1 cellular context compared by ENCODE assay signal in the genomic region with DNA sequence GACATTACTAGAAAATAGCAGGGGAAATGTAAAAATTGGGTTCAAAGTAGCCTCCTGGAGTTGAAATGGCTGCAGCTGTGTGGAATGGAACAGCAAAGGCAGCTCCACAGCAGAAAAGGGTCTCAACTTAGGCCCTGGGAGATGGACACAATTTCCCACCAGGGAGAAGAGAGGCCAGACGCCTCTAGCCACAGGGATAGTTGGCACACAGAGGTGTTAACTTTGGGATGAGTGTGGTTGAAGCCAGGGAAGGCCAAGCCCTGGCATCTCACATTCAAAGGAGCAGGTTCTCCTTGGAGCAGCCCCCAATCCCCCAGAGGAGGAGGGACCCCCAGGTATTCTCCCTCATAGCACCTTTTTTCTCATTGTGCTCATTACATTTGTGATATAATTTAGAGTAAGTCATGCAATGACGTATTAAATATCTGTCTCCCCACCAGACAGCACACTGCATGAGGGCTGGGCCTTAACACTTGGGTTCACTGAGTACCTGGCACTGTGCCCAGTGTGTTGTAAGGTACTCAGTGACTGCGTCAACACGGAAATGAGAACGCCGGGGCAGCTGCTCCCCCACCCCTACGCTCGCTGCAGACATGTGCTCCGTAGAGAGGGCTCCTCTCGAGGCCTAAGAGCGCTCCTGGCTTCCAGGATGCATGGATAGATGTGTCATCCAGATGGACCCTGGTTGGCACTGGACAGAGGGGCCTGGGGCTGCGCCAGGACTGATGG.
A peak's percentile ranks its signal among the peaks of the same experiment; 100 is the strongest.
TF ChIP-seq lines count a peak whose summit lies in the region.

No MANE protein-coding gene starts in this region.

TF ChIP-seq in HepG2, 621 proteins besides CTCF, POLR2A, EP300 and RAD21 (continued from another document and continues in another):
- TF ChIP-seq, protein P1, sequence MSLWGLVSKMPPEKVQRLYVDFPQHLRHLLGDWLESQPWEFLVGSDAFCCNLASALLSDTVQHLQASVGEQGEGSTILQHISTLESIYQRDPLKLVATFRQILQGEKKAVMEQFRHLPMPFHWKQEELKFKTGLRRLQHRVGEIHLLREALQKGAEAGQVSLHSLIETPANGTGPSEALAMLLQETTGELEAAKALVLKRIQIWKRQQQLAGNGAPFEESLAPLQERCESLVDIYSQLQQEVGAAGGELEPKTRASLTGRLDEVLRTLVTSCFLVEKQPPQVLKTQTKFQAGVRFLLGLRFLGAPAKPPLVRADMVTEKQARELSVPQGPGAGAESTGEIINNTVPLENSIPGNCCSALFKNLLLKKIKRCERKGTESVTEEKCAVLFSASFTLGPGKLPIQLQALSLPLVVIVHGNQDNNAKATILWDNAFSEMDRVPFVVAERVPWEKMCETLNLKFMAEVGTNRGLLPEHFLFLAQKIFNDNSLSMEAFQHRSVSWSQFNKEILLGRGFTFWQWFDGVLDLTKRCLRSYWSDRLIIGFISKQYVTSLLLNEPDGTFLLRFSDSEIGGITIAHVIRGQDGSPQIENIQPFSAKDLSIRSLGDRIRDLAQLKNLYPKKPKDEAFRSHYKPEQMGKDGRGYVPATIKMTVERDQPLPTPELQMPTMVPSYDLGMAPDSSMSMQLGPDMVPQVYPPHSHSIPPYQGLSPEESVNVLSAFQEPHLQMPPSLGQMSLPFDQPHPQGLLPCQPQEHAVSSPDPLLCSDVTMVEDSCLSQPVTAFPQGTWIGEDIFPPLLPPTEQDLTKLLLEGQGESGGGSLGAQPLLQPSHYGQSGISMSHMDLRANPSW (CRISPR knock-in tag; IDR thresholded peaks at IDR 0.05; ENCODE audit: borderline replicate concordance) = no peak
- peak; percentile 86 for TF ChIP-seq ZBTB21 (CRISPR knock-in tag; IDR thresholded peaks at IDR 0.05)
- TF ChIP-seq, protein P2, sequence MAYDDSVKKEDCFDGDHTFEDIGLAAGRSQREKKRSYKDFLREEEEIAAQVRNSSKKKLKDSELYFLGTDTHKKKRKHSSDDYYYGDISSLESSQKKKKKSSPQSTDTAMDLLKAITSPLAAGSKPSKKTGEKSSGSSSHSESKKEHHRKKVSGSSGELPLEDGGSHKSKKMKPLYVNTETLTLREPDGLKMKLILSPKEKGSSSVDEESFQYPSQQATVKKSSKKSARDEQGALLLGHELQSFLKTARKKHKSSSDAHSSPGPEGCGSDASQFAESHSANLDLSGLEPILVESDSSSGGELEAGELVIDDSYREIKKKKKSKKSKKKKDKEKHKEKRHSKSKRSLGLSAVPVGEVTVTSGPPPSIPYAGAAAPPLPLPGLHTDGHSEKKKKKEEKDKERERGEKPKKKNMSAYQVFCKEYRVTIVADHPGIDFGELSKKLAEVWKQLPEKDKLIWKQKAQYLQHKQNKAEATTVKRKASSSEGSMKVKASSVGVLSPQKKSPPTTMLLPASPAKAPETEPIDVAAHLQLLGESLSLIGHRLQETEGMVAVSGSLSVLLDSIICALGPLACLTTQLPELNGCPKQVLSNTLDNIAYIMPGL (CRISPR knock-in tag; IDR thresholded peaks at IDR 0.05; ENCODE audit: borderline replicate concordance in 1 of 2, low read depth in 1 of 2) = 0 out of 4 replicates have a peak, but pooled peaks of 1 of the 2 experiments have one; percentile 9
- no peak for TF ChIP-seq NCOA2 (CRISPR knock-in tag; IDR thresholded peaks at IDR 0.05)
- TF ChIP-seq ZNF136 (CRISPR knock-in tag; IDR thresholded peaks at IDR 0.05; ENCODE audit: low read depth) = no peak
- TF ChIP-seq, protein P3, sequence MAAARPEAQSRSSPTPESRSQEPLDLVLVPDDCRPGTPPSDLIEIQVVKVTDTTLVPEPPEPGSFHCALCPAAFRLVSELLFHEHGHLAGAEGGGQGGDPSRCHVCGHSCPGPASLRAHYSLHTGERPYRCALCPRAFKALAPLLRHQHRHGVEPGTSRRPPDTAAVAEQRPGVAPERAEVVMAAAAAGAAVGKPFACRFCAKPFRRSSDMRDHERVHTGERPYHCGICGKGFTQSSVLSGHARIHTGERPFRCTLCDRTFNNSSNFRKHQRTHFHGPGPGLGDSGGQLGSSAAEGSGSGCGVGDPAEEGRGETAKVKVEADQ (CRISPR knock-in tag; IDR thresholded peaks at IDR 0.05; ENCODE audit: borderline replicate concordance) = no peak
- TF ChIP-seq, protein P4, sequence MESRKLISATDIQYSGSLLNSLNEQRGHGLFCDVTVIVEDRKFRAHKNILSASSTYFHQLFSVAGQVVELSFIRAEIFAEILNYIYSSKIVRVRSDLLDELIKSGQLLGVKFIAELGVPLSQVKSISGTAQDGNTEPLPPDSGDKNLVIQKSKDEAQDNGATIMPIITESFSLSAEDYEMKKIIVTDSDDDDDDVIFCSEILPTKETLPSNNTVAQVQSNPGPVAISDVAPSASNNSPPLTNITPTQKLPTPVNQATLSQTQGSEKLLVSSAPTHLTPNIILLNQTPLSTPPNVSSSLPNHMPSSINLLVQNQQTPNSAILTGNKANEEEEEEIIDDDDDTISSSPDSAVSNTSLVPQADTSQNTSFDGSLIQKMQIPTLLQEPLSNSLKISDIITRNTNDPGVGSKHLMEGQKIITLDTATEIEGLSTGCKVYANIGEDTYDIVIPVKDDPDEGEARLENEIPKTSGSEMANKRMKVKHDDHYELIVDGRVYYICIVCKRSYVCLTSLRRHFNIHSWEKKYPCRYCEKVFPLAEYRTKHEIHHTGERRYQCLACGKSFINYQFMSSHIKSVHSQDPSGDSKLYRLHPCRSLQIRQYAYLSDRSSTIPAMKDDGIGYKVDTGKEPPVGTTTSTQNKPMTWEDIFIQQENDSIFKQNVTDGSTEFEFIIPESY (CRISPR knock-in tag; IDR thresholded peaks at IDR 0.05) = peak; percentile 63; the same call in 1 of the 2 replicates
- TF ChIP-seq MIER2 (CRISPR knock-in tag; IDR thresholded peaks at IDR 0.05) = no peak
- no peak for TF ChIP-seq ZNF75D (CRISPR knock-in tag; IDR thresholded peaks at IDR 0.05; ENCODE audit: borderline replicate concordance)
- TF ChIP-seq FOXM1 (CRISPR knock-in tag; IDR thresholded peaks at IDR 0.05) = no peak
- TF ChIP-seq, protein P5, sequence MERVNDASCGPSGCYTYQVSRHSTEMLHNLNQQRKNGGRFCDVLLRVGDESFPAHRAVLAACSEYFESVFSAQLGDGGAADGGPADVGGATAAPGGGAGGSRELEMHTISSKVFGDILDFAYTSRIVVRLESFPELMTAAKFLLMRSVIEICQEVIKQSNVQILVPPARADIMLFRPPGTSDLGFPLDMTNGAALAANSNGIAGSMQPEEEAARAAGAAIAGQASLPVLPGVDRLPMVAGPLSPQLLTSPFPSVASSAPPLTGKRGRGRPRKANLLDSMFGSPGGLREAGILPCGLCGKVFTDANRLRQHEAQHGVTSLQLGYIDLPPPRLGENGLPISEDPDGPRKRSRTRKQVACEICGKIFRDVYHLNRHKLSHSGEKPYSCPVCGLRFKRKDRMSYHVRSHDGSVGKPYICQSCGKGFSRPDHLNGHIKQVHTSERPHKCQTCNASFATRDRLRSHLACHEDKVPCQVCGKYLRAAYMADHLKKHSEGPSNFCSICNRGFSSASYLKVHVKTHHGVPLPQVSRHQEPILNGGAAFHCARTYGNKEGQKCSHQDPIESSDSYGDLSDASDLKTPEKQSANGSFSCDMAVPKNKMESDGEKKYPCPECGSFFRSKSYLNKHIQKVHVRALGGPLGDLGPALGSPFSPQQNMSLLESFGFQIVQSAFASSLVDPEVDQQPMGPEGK (CRISPR knock-in tag; IDR thresholded peaks at IDR 0.05) = 0 out of 2 replicates have a peak, but pooled peaks have one; percentile 13
- TF ChIP-seq ZNF607 (CRISPR knock-in tag; IDR thresholded peaks at IDR 0.05; ENCODE audit: borderline replicate concordance) = peak; percentile 71; the same call in 1 of the 2 replicates
- TF ChIP-seq ZNF589 (CRISPR knock-in tag; conservative IDR thresholded peaks at IDR 0.05) = peak; percentile 71; the same call in 1 of the 2 replicates
- TF ChIP-seq ERF (CRISPR knock-in tag; IDR thresholded peaks at IDR 0.05) = peak; percentile 41; the same call in 1 of the 2 replicates
- peak; percentile 57; the same call in 1 of the 2 replicates for TF ChIP-seq ZNF335 (CRISPR knock-in tag; IDR thresholded peaks at IDR 0.05)
- 0 out of 3 replicates have a peak, but pooled peaks have one; percentile 28 for TF ChIP-seq MXI1 (IDR thresholded peaks at IDR 0.05; ENCODE audit: borderline replicate concordance, low read depth, low read length)
- peak; percentile 24; the same call in 1 of the 2 replicates for TF ChIP-seq HDAC1 (CRISPR knock-in tag; IDR thresholded peaks at IDR 0.05)
- peak; percentile 52; the same call in 1 of the 2 replicates for TF ChIP-seq KMT2B (CRISPR knock-in tag; IDR thresholded peaks at IDR 0.05)
- peak; percentile 55; the same call in 1 of the 2 replicates for TF ChIP-seq FOXO1 (CRISPR knock-in tag; IDR thresholded peaks at IDR 0.05)
- no peak for TF ChIP-seq SRSF1 (optimal IDR thresholded peaks at IDR 0.05; ENCODE audit: low read depth, low read length)
- TF ChIP-seq RARA (CRISPR knock-in tag; IDR thresholded peaks at IDR 0.05) = peak; percentile 48
- TF ChIP-seq ZFX (CRISPR knock-in tag; IDR thresholded peaks at IDR 0.05; ENCODE audit: low read depth) = peak; percentile 45
- TF ChIP-seq ELF3 (CRISPR knock-in tag; IDR thresholded peaks at IDR 0.05) = peak; percentile 96
- no peak for TF ChIP-seq FOXA1 (IDR thresholded peaks at IDR 0.05)
- peak; percentile 50 for TF ChIP-seq FOXA1 (CRISPR knock-in tag; IDR thresholded peaks at IDR 0.05)
- TF ChIP-seq, protein P6, sequence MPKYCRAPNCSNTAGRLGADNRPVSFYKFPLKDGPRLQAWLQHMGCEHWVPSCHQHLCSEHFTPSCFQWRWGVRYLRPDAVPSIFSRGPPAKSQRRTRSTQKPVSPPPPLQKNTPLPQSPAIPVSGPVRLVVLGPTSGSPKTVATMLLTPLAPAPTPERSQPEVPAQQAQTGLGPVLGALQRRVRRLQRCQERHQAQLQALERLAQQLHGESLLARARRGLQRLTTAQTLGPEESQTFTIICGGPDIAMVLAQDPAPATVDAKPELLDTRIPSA (CRISPR knock-in tag; IDR thresholded peaks at IDR 0.05; ENCODE audit: borderline replicate concordance) = peak; percentile 35; the same call in 1 of the 2 replicates
- TF ChIP-seq RXRB (CRISPR knock-in tag; IDR thresholded peaks at IDR 0.05; ENCODE audit: borderline replicate concordance) = peak; percentile 81
- TF ChIP-seq YEATS2 (CRISPR knock-in tag; IDR thresholded peaks at IDR 0.05; ENCODE audit: borderline replicate concordance) = peak; percentile 67; the same call in 1 of the 2 replicates
- no peak for TF ChIP-seq NFE2L1 (CRISPR knock-in tag; IDR thresholded peaks at IDR 0.05; ENCODE audit: borderline replicate concordance)
- TF ChIP-seq, protein P7, sequence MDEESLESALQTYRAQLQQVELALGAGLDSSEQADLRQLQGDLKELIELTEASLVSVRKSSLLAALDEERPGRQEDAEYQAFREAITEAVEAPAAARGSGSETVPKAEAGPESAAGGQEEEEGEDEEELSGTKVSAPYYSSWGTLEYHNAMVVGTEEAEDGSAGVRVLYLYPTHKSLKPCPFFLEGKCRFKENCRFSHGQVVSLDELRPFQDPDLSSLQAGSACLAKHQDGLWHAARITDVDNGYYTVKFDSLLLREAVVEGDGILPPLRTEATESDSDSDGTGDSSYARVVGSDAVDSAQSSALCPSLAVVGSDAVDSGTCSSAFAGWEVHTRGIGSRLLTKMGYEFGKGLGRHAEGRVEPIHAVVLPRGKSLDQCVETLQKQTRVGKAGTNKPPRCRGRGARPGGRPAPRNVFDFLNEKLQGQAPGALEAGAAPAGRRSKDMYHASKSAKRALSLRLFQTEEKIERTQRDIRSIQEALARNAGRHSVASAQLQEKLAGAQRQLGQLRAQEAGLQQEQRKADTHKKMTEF (CRISPR knock-in tag; IDR thresholded peaks at IDR 0.05) = peak; percentile 54; the same call in 1 of the 2 replicates
- no peak for TF ChIP-seq ZNF766 (CRISPR knock-in tag; IDR thresholded peaks at IDR 0.05; ENCODE audit: borderline replicate concordance)
- TF ChIP-seq SOX5 (CRISPR knock-in tag; IDR thresholded peaks at IDR 0.05; ENCODE audit: borderline replicate concordance) = 0 out of 2 replicates have a peak, but pooled peaks have one; percentile 20
- TF ChIP-seq HNF4A (CRISPR knock-in tag; IDR thresholded peaks at IDR 0.05) = peak; percentile 10; the same call in 1 of the 2 replicates
- TF ChIP-seq TBX2 (CRISPR knock-in tag; IDR thresholded peaks at IDR 0.05; ENCODE audit: borderline replicate concordance) = peak; percentile 22; the same call in 1 of the 2 replicates
- TF ChIP-seq, protein P8, sequence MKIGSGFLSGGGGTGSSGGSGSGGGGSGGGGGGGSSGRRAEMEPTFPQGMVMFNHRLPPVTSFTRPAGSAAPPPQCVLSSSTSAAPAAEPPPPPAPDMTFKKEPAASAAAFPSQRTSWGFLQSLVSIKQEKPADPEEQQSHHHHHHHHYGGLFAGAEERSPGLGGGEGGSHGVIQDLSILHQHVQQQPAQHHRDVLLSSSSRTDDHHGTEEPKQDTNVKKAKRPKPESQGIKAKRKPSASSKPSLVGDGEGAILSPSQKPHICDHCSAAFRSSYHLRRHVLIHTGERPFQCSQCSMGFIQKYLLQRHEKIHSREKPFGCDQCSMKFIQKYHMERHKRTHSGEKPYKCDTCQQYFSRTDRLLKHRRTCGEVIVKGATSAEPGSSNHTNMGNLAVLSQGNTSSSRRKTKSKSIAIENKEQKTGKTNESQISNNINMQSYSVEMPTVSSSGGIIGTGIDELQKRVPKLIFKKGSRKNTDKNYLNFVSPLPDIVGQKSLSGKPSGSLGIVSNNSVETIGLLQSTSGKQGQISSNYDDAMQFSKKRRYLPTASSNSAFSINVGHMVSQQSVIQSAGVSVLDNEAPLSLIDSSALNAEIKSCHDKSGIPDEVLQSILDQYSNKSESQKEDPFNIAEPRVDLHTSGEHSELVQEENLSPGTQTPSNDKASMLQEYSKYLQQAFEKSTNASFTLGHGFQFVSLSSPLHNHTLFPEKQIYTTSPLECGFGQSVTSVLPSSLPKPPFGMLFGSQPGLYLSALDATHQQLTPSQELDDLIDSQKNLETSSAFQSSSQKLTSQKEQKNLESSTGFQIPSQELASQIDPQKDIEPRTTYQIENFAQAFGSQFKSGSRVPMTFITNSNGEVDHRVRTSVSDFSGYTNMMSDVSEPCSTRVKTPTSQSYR (CRISPR knock-in tag; IDR thresholded peaks at IDR 0.05; ENCODE audit: borderline replicate concordance) = peak; percentile 39; the same call in 1 of the 2 replicates
- peak; percentile 44; the same call in 1 of the 2 replicates for TF ChIP-seq KAT8 (CRISPR knock-in tag; IDR thresholded peaks at IDR 0.05)
- TF ChIP-seq PPARG (CRISPR knock-in tag; conservative IDR thresholded peaks at IDR 0.05) = peak; percentile 54; the same call in 1 of the 2 replicates
- 0 out of 2 replicates have a peak, but pooled peaks have one; percentile 39 for TF ChIP-seq ZNF776 (CRISPR knock-in tag; IDR thresholded peaks at IDR 0.05)
